ENCODE assay signal across 8 cellular contexts in genomic region chr1:204410764-204411450, GRCh38. TPM values are rescaled to one million over a fixed set of nuclear protein-coding genes. Genes with fewer than 3 reads are reported as not detected.
DNase-seq lines count a peak whose midpoint lies in the region; ATAC-seq and TF ChIP-seq lines count a peak whose summit lies in the region.

No MANE protein-coding gene starts in this region.

- peak overlapping the region; percentile 83 for H3K9ac ChIP-seq in HUES64 (ENCODE audit: low read depth, low read length)

- H3K36me3 Mint-ChIP-seq in activated CD4-positive, alpha-beta T cell treated with anti-CD3 and anti-CD28 coated beads, Interleukin-2, amount 10 ng/mL, durations not matched to agents 24 days and 14 days (ENCODE audit: low read depth), result peaks cover 47% of the 10 kb centered on the region
- peaks cover 5% of the 10 kb centered on the region for H3K36me3 Mint-ChIP-seq in endothelial cell (ENCODE audit: low read depth, unreplicated experiment)

- no peaks in the 10 kb centered on the region for H3K9me3 ChIP-seq in HUES64 (ENCODE audit: insufficient read depth, low read depth, low read length)
- H3K9me3 ChIP-seq in mononuclear cell (ENCODE audit: low read depth, low read length), result no peaks in the 10 kb centered on the region
- H3K9me3 ChIP-seq in thyroid gland, result no peaks in the 10 kb centered on the region

- H3K27ac ChIP-seq in HUES64 (ENCODE audit: low read depth, low read length) (peak overlapping the region; percentile 95), thyroid gland (peak overlapping the region; percentile 99 to 100 (median 99))

- peak overlapping the region; percentile 99 for H3K27ac Mint-ChIP-seq in activated CD4-positive, alpha-beta T cell treated with anti-CD3 and anti-CD28 coated beads, Interleukin-2, amount 10 ng/mL, durations not matched to agents 24 days and 14 days
- peak overlapping the region; percentile 100 for H3K27ac Mint-ChIP-seq in endothelial cell (ENCODE audit: unreplicated experiment)

- no peaks in the 10 kb centered on the region for H3K9me3 Mint-ChIP-seq in activated CD4-positive, alpha-beta T cell treated with anti-CD3 and anti-CD28 coated beads, Interleukin-2, amount 10 ng/mL, durations not matched to agents 24 days and 14 days
- H3K9me3 Mint-ChIP-seq in endothelial cell (ENCODE audit: unreplicated experiment), result no peaks in the 10 kb centered on the region

- H3K4me1 Mint-ChIP-seq in activated CD4-positive, alpha-beta T cell treated with anti-CD3 and anti-CD28 coated beads, Interleukin-2, amount 10 ng/mL, durations not matched to agents 24 days and 14 days, result peaks cover 10% of the 10 kb centered on the region
- H3K4me1 Mint-ChIP-seq in endothelial cell (ENCODE audit: unreplicated experiment), result peaks cover 9% of the 10 kb centered on the region

- peak overlapping the region; percentile 97 for H3K4me3 Mint-ChIP-seq in activated CD4-positive, alpha-beta T cell treated with anti-CD3 and anti-CD28 coated beads, Interleukin-2, amount 10 ng/mL, durations not matched to agents 24 days and 14 days
- peak overlapping the region; percentile 99 for H3K4me3 Mint-ChIP-seq in endothelial cell (ENCODE audit: unreplicated experiment)

- H3K36me3 ChIP-seq in HUES64 (ENCODE audit: insufficient read depth, low read length), result peaks cover 34% of the 10 kb centered on the region
- no peaks in the 10 kb centered on the region for H3K36me3 ChIP-seq in thyroid gland

- intact Hi-C loops in activated CD4-positive, alpha-beta T cell treated with anti-CD3 and anti-CD28 coated beads, Interleukin-2, amount 10 ng/mL, durations not matched to agents 24 days and 14 days (cut with micrococcal nuclease), result loop anchor here (1.0 to 5.0 kb wide), 2 partner anchors 95 to 1336 kb away; no protein-coding TSS in a partner anchor
- intact Hi-C loops in thyroid gland (cut with DNase I), result no loop called here

- DNase-seq in NCI-H2171 treated with DMSO at 0.1 percent for 48 hours (lab: John Stamatoyannopoulos, UW) (peak; percentile 59), NCI-H2171 (lab: John Stamatoyannopoulos, UW) (no peak), endothelial cell (ENCODE audit: low spot score) (peak; percentile 64), thyroid gland (peak; percentile 47 to 49)
- DNase-seq in activated CD4-positive, alpha-beta T cell treated with anti-CD3 and anti-CD28 coated beads, Interleukin-2, amount 10 ng/mL, durations not matched to agents 24 days and 14 days, result peak; percentile 88

- TF ChIP-seq POLR2A in thyroid gland (IDR thresholded peaks at IDR 0.05), result no peak

- H3K4me1 ChIP-seq in HUES64 (ENCODE audit: insufficient read depth, low read length) (no peaks in the 10 kb centered on the region), mononuclear cell (ENCODE audit: insufficient read depth, low read length) (peaks cover 46% of the 10 kb centered on the region), thyroid gland (peaks cover 9 to 14% of the 10 kb centered on the region in 2 donors)

- TF ChIP-seq CTCF in endothelial cell (IDR thresholded peaks at IDR 0.05; ENCODE audit: unreplicated experiment), result no peak
- no peak for TF ChIP-seq CTCF in thyroid gland (IDR thresholded peaks at IDR 0.05)

- H3K27me3 Mint-ChIP-seq in activated CD4-positive, alpha-beta T cell treated with anti-CD3 and anti-CD28 coated beads, Interleukin-2, amount 10 ng/mL, durations not matched to agents 24 days and 14 days, result no peaks in the 10 kb centered on the region
- peaks cover 11% of the 10 kb centered on the region for H3K27me3 Mint-ChIP-seq in endothelial cell (ENCODE audit: unreplicated experiment)

- under 1% methylated on average over 38 of the region's 38 CpGs for WGBS in HUES64
- 0% methylated on average over 17 to 23 of the region's 38 CpGs for WGBS in thyroid gland, 2 donors

- H3K27me3 ChIP-seq in HUES64 (ENCODE audit: insufficient read depth, low read length) (no peaks in the 10 kb centered on the region), mononuclear cell (ENCODE audit: insufficient read depth, low read length) (no peaks in the 10 kb centered on the region), thyroid gland (no peaks in the 10 kb centered on the region)

- peak; percentile 43 for ATAC-seq in GM21528 (IDR thresholded peaks at IDR 0.05; ENCODE audit: low FRiP score, unreplicated experiment)

- peak overlapping the region; percentile 77 for H3K4me3 ChIP-seq in HUES64 (ENCODE audit: low read length)
- peak overlapping the region; percentile 100 for H3K4me3 ChIP-seq in mononuclear cell (ENCODE audit: low read length)
- H3K4me3 ChIP-seq in thyroid gland (replicated peaks in 1 of 3), result peak overlapping the region; percentile 90 to 94 (median 91)

RNA-seq across cellular contexts. Expression of gene PPP1R15B, which starts 0.7 kb away (rescaled TPM):
- 19.8 TPM for polyA plus RNA-seq in HUES64 (2013, experiment 1 of 2)
- 21.0 TPM for polyA plus RNA-seq in HUES64 (2013, experiment 2 of 2)
- 70.9 and 74.0 TPM in 2 replicates for total RNA-seq in activated CD4-positive, alpha-beta T cell treated with anti-CD3 and anti-CD28 coated beads, Interleukin-2, amount 10 ng/mL, durations not matched to agents 24 days and 14 days
- total RNA-seq in endothelial cell (ENCODE audit: unreplicated experiment), result 43.2 TPM
- 206 TPM for total RNA-seq in mononuclear cell
- 10 to 100 TPM; 63.0 to 89.8 (median 66.2) TPM for total RNA-seq in thyroid gland

RNA-seq across cellular contexts. Expression of gene PLEKHA6, which starts 51.2 kb away (rescaled TPM):
- polyA plus RNA-seq in HUES64 (2013, experiment 1 of 2), result 5.4 TPM
- 6.1 TPM for polyA plus RNA-seq in HUES64 (2013, experiment 2 of 2)
- 0.07 and 0.47 TPM in 2 replicates for total RNA-seq in activated CD4-positive, alpha-beta T cell treated with anti-CD3 and anti-CD28 coated beads, Interleukin-2, amount 10 ng/mL, durations not matched to agents 24 days and 14 days
- total RNA-seq in endothelial cell (ENCODE audit: unreplicated experiment), result 3.7 TPM
- total RNA-seq in mononuclear cell, result under 0.01 TPM
- 1 to 10 TPM; 2.9 to 8.9 (median 4.0) TPM for total RNA-seq in thyroid gland
